8 cellular contexts compared by ENCODE assay signal in the genomic region with DNA sequence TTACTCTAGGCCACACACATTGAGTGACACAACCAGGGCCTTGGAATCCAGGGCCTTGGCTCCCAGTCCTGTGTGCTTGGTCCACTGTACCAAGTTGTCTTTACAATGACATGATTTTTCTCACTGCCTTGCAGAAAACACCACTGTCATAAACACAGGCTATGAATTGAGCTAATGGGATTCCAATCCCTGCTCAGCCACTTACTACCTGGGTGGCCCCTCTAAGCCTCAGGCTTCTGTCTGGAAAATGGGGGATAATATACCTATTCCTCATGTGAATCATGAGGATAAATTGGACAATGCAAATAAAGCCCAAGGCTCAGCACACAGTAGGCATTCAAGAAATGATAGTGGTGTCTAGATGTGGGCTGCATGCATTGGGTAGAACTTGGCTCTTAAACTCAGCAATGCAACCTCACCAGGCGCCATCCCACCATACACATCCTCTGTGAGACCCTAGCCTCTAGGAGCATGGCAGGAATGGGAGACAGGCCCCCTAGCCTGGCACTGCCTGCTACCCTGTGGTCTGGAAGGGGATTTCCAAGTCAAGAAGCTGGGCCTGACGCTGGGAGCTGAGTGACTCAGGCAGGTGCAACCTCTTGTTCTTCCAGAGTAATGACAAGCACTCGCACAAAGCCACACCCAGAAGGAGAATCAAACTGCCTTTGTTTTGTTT. TPM values are rescaled to one million over a fixed set of nuclear protein-coding genes. Genes with fewer than 3 reads are reported as not detected.
DNase-seq lines count a peak whose midpoint lies in the region; ATAC-seq and TF ChIP-seq lines count a peak whose summit lies in the region.

No MANE protein-coding gene starts in this region.

- H4K20me1 ChIP-seq in OCI-LY7 (ENCODE audit: insufficient read depth, low read length) (peaks cover 6% of the 10 kb centered on the region; the same call in 1 of the 2 replicates), osteoblast (ENCODE audit: insufficient read depth, low read length) (peaks cover 8% of the 10 kb centered on the region)

- TF ChIP-seq EP300 in sigmoid colon (IDR thresholded peaks at IDR 0.05) = no peak

- H3K4me3 Mint-ChIP-seq in activated naive CD4-positive, alpha-beta T cell treated with anti-CD3 and anti-CD28 coated beads for 36 hours = peak overlapping the region; percentile 82
- H3K4me3 Mint-ChIP-seq in nephron progenitor cell = peak overlapping the region; percentile 89

- no peak for TF ChIP-seq CTCF in OCI-LY7 (conservative IDR thresholded peaks at IDR 0.05; ENCODE audit: low read length)
- TF ChIP-seq CTCF in nephron progenitor cell (IDR thresholded peaks at IDR 0.05) = no peak
- TF ChIP-seq CTCF in sigmoid colon (IDR thresholded peaks at IDR 0.05) = no peak
- TF ChIP-seq CTCF in osteoblast (IDR thresholded peaks at IDR 0.05; ENCODE audit: extremely low read depth, low read depth, low read length) = no peak

- H3K4me3 ChIP-seq in OCI-LY7 (ENCODE audit: low read depth, low read length, poor library complexity, severe bottlenecking) = no peak overlapping the region
- no peak overlapping the region for H3K4me3 ChIP-seq in sigmoid colon
- no peak overlapping the region for H3K4me3 ChIP-seq in osteoblast (ENCODE audit: insufficient read depth, low read length)

- H3K4me2 ChIP-seq in OCI-LY7 (ENCODE audit: low read length) (peak overlapping the region; percentile 96; the same call in 1 of the 2 replicates), osteoblast (ENCODE audit: insufficient read depth, low read length) (no peak overlapping the region)

- H3K27ac ChIP-seq in OCI-LY7 (ENCODE audit: low read depth, low read length, poor library complexity, severe bottlenecking) = no peak overlapping the region
- H3K27ac ChIP-seq in sigmoid colon = peak overlapping the region in 1 of 4 donors; percentile 92
- no peak overlapping the region for H3K27ac ChIP-seq in osteoblast (ENCODE audit: low read depth, low read length)

- intact Hi-C loops in OCI-LY7 (cut with micrococcal nuclease; ENCODE audit: unreplicated experiment) = no loop called here
- intact Hi-C loops in activated naive CD4-positive, alpha-beta T cell treated with anti-CD3 and anti-CD28 coated beads for 36 hours (cut with micrococcal nuclease) = loop anchor here (1.0 to 5.0 kb wide), 5 partner anchors 11 to 1726 kb away; a partner anchor contains a TSS
- intact Hi-C loops in sigmoid colon (cut with DNase I) = no loop called here

- CTCF ChIA-PET in OCI-LY7 (lab: Charles Lee; ENCODE audit: unreplicated experiment) = no interaction called here
- CTCF ChIA-PET in activated naive CD4-positive, alpha-beta T cell treated with anti-CD3 and anti-CD28 coated beads for 36 hours (lab: Charles Lee) = interaction anchor here (0.5 to 3.4 kb wide), 9 partner anchors 10 to 253 kb away, joined by 3 to 39 read pairs (median 6); no protein-coding TSS in a partner anchor

- H3K79me2 ChIP-seq in OCI-LY7 (ENCODE audit: insufficient read depth, low read depth, low read length) (peaks cover 26% of the 10 kb centered on the region), osteoblast (ENCODE audit: insufficient read depth, low read length) (peaks cover 14% of the 10 kb centered on the region)

- H3K27me3 Mint-ChIP-seq in activated naive CD4-positive, alpha-beta T cell treated with anti-CD3 and anti-CD28 coated beads for 36 hours (ENCODE audit: low read depth) = no peaks in the 10 kb centered on the region
- H3K27me3 Mint-ChIP-seq in nephron progenitor cell (ENCODE audit: low read depth, poor library complexity) = no peaks in the 10 kb centered on the region

- H3K27ac Mint-ChIP-seq in activated naive CD4-positive, alpha-beta T cell treated with anti-CD3 and anti-CD28 coated beads for 36 hours = peak overlapping the region; percentile 69
- no peak overlapping the region for H3K27ac Mint-ChIP-seq in nephron progenitor cell

- no peaks in the 10 kb centered on the region for H3K9me3 ChIP-seq in OCI-LY7 (ENCODE audit: low read length)
- no peaks in the 10 kb centered on the region for H3K9me3 ChIP-seq in sigmoid colon
- H3K9me3 ChIP-seq in osteoblast (ENCODE audit: low read depth, low read length) = no peaks in the 10 kb centered on the region

- 28 to 55% methylated on average over 3 of the region's 3 CpGs for WGBS in sigmoid colon, 2 donors

- no peaks in the 10 kb centered on the region for H3K27me3 ChIP-seq in sigmoid colon
- no peaks in the 10 kb centered on the region for H3K27me3 ChIP-seq in osteoblast (ENCODE audit: insufficient read depth, low read length)

- no peaks in the 10 kb centered on the region for H3K9me3 Mint-ChIP-seq in activated naive CD4-positive, alpha-beta T cell treated with anti-CD3 and anti-CD28 coated beads for 36 hours
- H3K9me3 Mint-ChIP-seq in nephron progenitor cell = no peaks in the 10 kb centered on the region

- no peak for ATAC-seq in GM21723 (IDR thresholded peaks at IDR 0.05; ENCODE audit: unreplicated experiment)

- DNase-seq in DMS53 treated with DMSO at 0.1 percent for 48 hours (lab: John Stamatoyannopoulos, UW; ENCODE audit: unreplicated experiment) = peak; percentile 31
- peak; percentile 33 for DNase-seq in OCI-LY7 (ENCODE audit: low spot score)
- DNase-seq in activated naive CD4-positive, alpha-beta T cell treated with anti-CD3 and anti-CD28 coated beads for 36 hours = peak; percentile 91
- DNase-seq in nephron progenitor cell = no peak
- DNase-seq in sigmoid colon = no peak
- no peak for DNase-seq in NCI-H1092 treated with DMSO at 0.1 percent for 48 hours (lab: John Stamatoyannopoulos, UW)
- no peak for DNase-seq in osteoblast (ENCODE audit: insufficient read length, low spot score, missing footprints)

- H3K4me1 ChIP-seq in OCI-LY7 (ENCODE audit: insufficient read depth, low read length, poor library complexity, severe bottlenecking) (peaks cover 70% of the 10 kb centered on the region), sigmoid colon (peaks cover 0 to 49% (median 39%) of the 10 kb centered on the region in 4 donors), osteoblast (ENCODE audit: insufficient read depth, low read length) (peaks cover 28% of the 10 kb centered on the region)

- H3K36me3 Mint-ChIP-seq in activated naive CD4-positive, alpha-beta T cell treated with anti-CD3 and anti-CD28 coated beads for 36 hours (ENCODE audit: low read depth) = peaks cover 21% of the 10 kb centered on the region
- peaks cover 4% of the 10 kb centered on the region for H3K36me3 Mint-ChIP-seq in nephron progenitor cell (ENCODE audit: low read depth)

- peaks cover 65% of the 10 kb centered on the region for H3K4me1 Mint-ChIP-seq in activated naive CD4-positive, alpha-beta T cell treated with anti-CD3 and anti-CD28 coated beads for 36 hours (ENCODE audit: low read depth)
- peaks cover 44% of the 10 kb centered on the region for H3K4me1 Mint-ChIP-seq in nephron progenitor cell

- no peaks in the 10 kb centered on the region for H3K9me2 ChIP-seq in OCI-LY7 (ENCODE audit: insufficient read depth, low read length)

- BruUV-seq in OCI-LY7 (replicated peaks; lab: Mats Ljungman, UMichigan) = no TSS peak

- peak in 1 of 2 donors; percentile 14 for TF ChIP-seq POLR2A in sigmoid colon (IDR thresholded peaks at IDR 0.05)

- H2AFZ ChIP-seq in OCI-LY7 (ENCODE audit: low read length) = no peak overlapping the region
- H2AFZ ChIP-seq in osteoblast (ENCODE audit: low read length) = no peak overlapping the region

- POLR2A ChIA-PET in OCI-LY7 (lab: Charles Lee) = interaction anchor here (0.6 to 1.6 kb wide), 5 partner anchors 10 to 51 kb away, joined by 3 to 7 read pairs (median 5); no protein-coding TSS in a partner anchor

- H3K36me3 ChIP-seq in OCI-LY7 (ENCODE audit: insufficient read depth, low read length) (peaks cover 3% of the 10 kb centered on the region; the same call in 1 of the 2 replicates), sigmoid colon (no peaks in the 10 kb centered on the region), osteoblast (ENCODE audit: insufficient read depth, low read length) (peaks cover 4% of the 10 kb centered on the region)

RNA-seq across cellular contexts. Expression of a gene that starts 2.3 kb away (rescaled TPM):
- 51.4 and 55.9 TPM in 2 replicates for total RNA-seq in OCI-LY7 (2014; rRNA removed; shearing (Covaris generic))
- total RNA-seq in OCI-LY7 (2022) = 76.3 and 77.5 TPM in 2 replicates
- total RNA-seq in activated naive CD4-positive, alpha-beta T cell treated with anti-CD3 and anti-CD28 coated beads for 36 hours = 100 to 1,000 TPM; 238 to 263 TPM
- 10 to 100 TPM; 55.1 to 73.1 (median 62.8) TPM for total RNA-seq in sigmoid colon
- polyA plus RNA-seq in sigmoid colon = 100 to 1,000 TPM; 153 to 210 (median 195) TPM
- 66.3 and 85.8 TPM in 2 replicates for total RNA-seq in osteoblast

Comparison
In these comparisons a context has a peak if more than half of its experiments do, and no peak if none do; other contexts are left out.
1. DNase-seq: peak in DMS53 treated with DMSO at 0.1 percent for 48 hours (single experiment), OCI-LY7 (single experiment) and activated naive CD4-positive, alpha-beta T cell treated with anti-CD3 and anti-CD28 coated beads for 36 hours (single experiment); none in nephron progenitor cell (single experiment), sigmoid colon (single experiment), NCI-H1092 treated with DMSO at 0.1 percent for 48 hours (single experiment) and osteoblast (single experiment).